17 cellular contexts compared by ENCODE assay signal in genomic region chr10:58590924-58591323, GRCh38.
"Had no signal": no experiment of that assay in that cellular context is flagged by ENCODE, and none has a peak within 500 bp of the region (broad histone marks: within the 10 kb centered on the region; RNA-seq: fewer than 3 reads in every experiment).

No MANE protein-coding gene starts in this region.

- H3K36me3 ChIP-seq: lower lobe of right lung, sigmoid colon, upper lobe of right lung had no signal

- DNase-seq: activated CD4-positive, alpha-beta T cell treated with anti-CD3 and anti-CD28 coated beads, Interleukin-2, amount 50 U/mL, for 48 hours; activated CD4-positive, CD25-positive, alpha-beta regulatory T cell treated with anti-CD3 and anti-CD28 coated beads, Interleukin-2, amount 50 U/mL, for 72 hours; activated CD8-positive, alpha-beta memory T cell treated with anti-CD3 and anti-CD28 coated beads, Interleukin-2, amount 10 ng/mL, durations not matched to agents 7 days and 5 days; activated gamma-delta T cell; activated T-cell treated with anti-CD3 and anti-CD28 coated beads, Interleukin-2, amount 50 U/mL, for 48 hours; aorta; cortex of kidney; effector memory CD8-positive, alpha-beta T cell; lower lobe of right lung; natural killer cell; occipital lobe; sigmoid colon; stimulated activated CD4-positive, alpha-beta T cell treated with anti-CD3 and anti-CD28 coated beads, Interleukin-2, amount 100 ng/mL, for 48 hours; stimulated activated naive CD4-positive, alpha-beta T cell treated with Interleukin-2 at 50 U/mL for 16 hours; upper lobe of right lung had no signal

- H3K9me3 ChIP-seq: lower lobe of right lung, sigmoid colon, upper lobe of right lung had no signal

- H3K4me1 Mint-ChIP-seq: activated CD8-positive, alpha-beta memory T cell treated with anti-CD3 and anti-CD28 coated beads, Interleukin-2, amount 10 ng/mL, durations not matched to agents 7 days and 5 days; natural killer cell had no signal

- H3K27ac ChIP-seq: epithelial cell of prostate, lower lobe of right lung, upper lobe of right lung had no signal

- H3K4me3 ChIP-seq: lower lobe of right lung, sigmoid colon, upper lobe of right lung had no signal

- H3K36me3 Mint-ChIP-seq: activated CD8-positive, alpha-beta memory T cell treated with anti-CD3 and anti-CD28 coated beads, Interleukin-2, amount 10 ng/mL, durations not matched to agents 7 days and 5 days; activated naive CD8-positive, alpha-beta T cell; natural killer cell had no signal

- ATAC-seq: activated CD8-positive, alpha-beta memory T cell treated with anti-CD3 and anti-CD28 coated beads, Interleukin-2, amount 10 ng/mL, durations not matched to agents 7 days and 5 days; effector memory CD8-positive, alpha-beta T cell; natural killer cell had no signal

- H3K27ac Mint-ChIP-seq: activated CD8-positive, alpha-beta memory T cell treated with anti-CD3 and anti-CD28 coated beads, Interleukin-2, amount 10 ng/mL, durations not matched to agents 7 days and 5 days; activated naive CD8-positive, alpha-beta T cell; effector memory CD8-positive, alpha-beta T cell; natural killer cell had no signal

- H3K4me3 Mint-ChIP-seq: activated CD8-positive, alpha-beta memory T cell treated with anti-CD3 and anti-CD28 coated beads, Interleukin-2, amount 10 ng/mL, durations not matched to agents 7 days and 5 days; activated naive CD8-positive, alpha-beta T cell; effector memory CD8-positive, alpha-beta T cell; natural killer cell had no signal

- H3K9me3 Mint-ChIP-seq: effector memory CD8-positive, alpha-beta T cell had no signal

- H3K27me3 Mint-ChIP-seq: activated CD8-positive, alpha-beta memory T cell treated with anti-CD3 and anti-CD28 coated beads, Interleukin-2, amount 10 ng/mL, durations not matched to agents 7 days and 5 days; effector memory CD8-positive, alpha-beta T cell had no signal

- H3K27me3 ChIP-seq: sigmoid colon, upper lobe of right lung had no signal
